Comparison of ENCODE assay signal across 16 cellular contexts in genomic region chrX:54029543-54030143, GRCh38. TPM values are rescaled to one million over a fixed set of nuclear protein-coding genes. Genes with fewer than 3 reads are reported as not detected.
DNase-seq lines count a peak whose midpoint lies in the region; ATAC-seq and TF ChIP-seq lines count a peak whose summit lies in the region.
"Had no signal": no experiment of that assay in that cellular context is flagged by ENCODE, and none has a peak within 500 bp of the region (broad histone marks: within the 10 kb centered on the region; RNA-seq: fewer than 3 reads in every experiment).

No MANE protein-coding gene starts in this region.

- TF ChIP-seq CTCF in epithelial cell of esophagus (IDR thresholded peaks at IDR 0.05; ENCODE audit: insufficient read depth, low read depth, low read length, missing control alignments) (no peak), stomach (IDR thresholded peaks at IDR 0.05) (no peak), osteocyte (IDR thresholded peaks at IDR 0.05) (no peak)

- no peak overlapping the region for H3K4me3 Mint-ChIP-seq in osteocyte (ENCODE audit: unreplicated experiment)
- H3K4me3 Mint-ChIP-seq: CD8-positive, alpha-beta T cell; naive thymus-derived CD8-positive, alpha-beta T cell had no signal

- peaks cover 21% of the 10 kb centered on the region for H3K9me3 Mint-ChIP-seq in osteocyte (ENCODE audit: unreplicated experiment)
- H3K9me3 Mint-ChIP-seq: CD8-positive, alpha-beta T cell had no signal

- TF ChIP-seq EP300 in stomach (IDR thresholded peaks at IDR 0.05): no peak

- intact Hi-C loops in stomach (cut with DNase I; ENCODE audit: low total_unique reads): no loop called here

- H3K4me1 ChIP-seq in stomach: peaks cover 0 to 8% (median 0%) of the 10 kb centered on the region in 4 donors

- H3K9me3 ChIP-seq in stomach: no peaks in the 10 kb centered on the region

- H3K4me1 Mint-ChIP-seq in osteocyte (ENCODE audit: unreplicated experiment): no peaks in the 10 kb centered on the region

- peak; percentile 11 for DNase-seq in NCI-H2171 treated with DMSO at 0.1 percent for 48 hours (lab: John Stamatoyannopoulos, UW)
- DNase-seq in NCI-H2171 (lab: John Stamatoyannopoulos, UW): no peak
- DNase-seq in NCI-H510A (lab: John Stamatoyannopoulos, UW): peak; percentile 73
- DNase-seq in epithelial cell of esophagus (ENCODE audit: low read depth): peak; percentile 60
- peak; percentile 80 for DNase-seq in stomach
- DNase-seq in osteocyte (ENCODE audit: extremely low spot score, unreplicated experiment): no peak
- DNase-seq in amniotic stem cell (lab: John Stamatoyannopoulos, UW): no peak
- DNase-seq: activated gamma-delta T cell; CD8-positive, alpha-beta T cell; dorsolateral prefrontal cortex; hippocampal formation; naive thymus-derived CD8-positive, alpha-beta T cell; NCI-H226; WERI-Rb-1 had no signal

- 55 to 68% (median 65%) methylated on average over 10 of the region's 10 CpGs for WGBS in stomach, 5 donors

- H3K27ac ChIP-seq in stomach: no peak overlapping the region
- H3K27ac ChIP-seq: dorsolateral prefrontal cortex, KMS-11, WERI-Rb-1 had no signal

- no peak for TF ChIP-seq POLR2A in stomach (IDR thresholded peaks at IDR 0.05)

- no peaks in the 10 kb centered on the region for H3K27me3 Mint-ChIP-seq in osteocyte (ENCODE audit: unreplicated experiment)
- H3K27me3 Mint-ChIP-seq: naive thymus-derived CD8-positive, alpha-beta T cell had no signal

- peaks cover 30% of the 10 kb centered on the region for H3K36me3 Mint-ChIP-seq in osteocyte (ENCODE audit: unreplicated experiment)

- H3K27me3 ChIP-seq in stomach: peaks cover 0 to 3% (median 0%) of the 10 kb centered on the region in 3 donors

- ATAC-seq in GM19455 (IDR thresholded peaks at IDR 0.05; ENCODE audit: unreplicated experiment): no peak
- ATAC-seq: CD8-positive, alpha-beta T cell; naive thymus-derived CD8-positive, alpha-beta T cell had no signal

- no peak overlapping the region for H3K4me3 ChIP-seq in epithelial cell of esophagus (ENCODE audit: low read length)
- no peak overlapping the region for H3K4me3 ChIP-seq in stomach
- H3K4me3 ChIP-seq: dorsolateral prefrontal cortex had no signal

- H3K27ac Mint-ChIP-seq in osteocyte (ENCODE audit: unreplicated experiment): no peak overlapping the region
- H3K27ac Mint-ChIP-seq: CD8-positive, alpha-beta T cell had no signal

- peaks cover 0 to 76% (median 54%) of the 10 kb centered on the region in 4 donors for H3K36me3 ChIP-seq in stomach
- H3K36me3 ChIP-seq: WERI-Rb-1 had no signal

RNA-seq across cellular contexts. Expression of gene PHF8, which starts 14.6 kb away (rescaled TPM):
- total RNA-seq in stomach: 10 to 100 TPM; 13.6 to 65.2 (median 37.6) TPM
- polyA plus RNA-seq in stomach: 1 to 10 TPM; 3.4 to 6.0 (median 4.9) TPM
- 30.0 and 30.5 TPM in 2 replicates for total RNA-seq in osteocyte

Comparison
In these comparisons a context has a peak if more than half of its experiments do, and no peak if none do; other contexts are left out.
1. DNase-seq: peak in NCI-H2171 treated with DMSO at 0.1 percent for 48 hours (single experiment), NCI-H510A (single experiment), epithelial cell of esophagus (single experiment) and stomach (single experiment); none in NCI-H2171 (single experiment), osteocyte (single experiment) and amniotic stem cell (single experiment).